1 cellular context compared by ENCODE assay signal in the genomic region with DNA sequence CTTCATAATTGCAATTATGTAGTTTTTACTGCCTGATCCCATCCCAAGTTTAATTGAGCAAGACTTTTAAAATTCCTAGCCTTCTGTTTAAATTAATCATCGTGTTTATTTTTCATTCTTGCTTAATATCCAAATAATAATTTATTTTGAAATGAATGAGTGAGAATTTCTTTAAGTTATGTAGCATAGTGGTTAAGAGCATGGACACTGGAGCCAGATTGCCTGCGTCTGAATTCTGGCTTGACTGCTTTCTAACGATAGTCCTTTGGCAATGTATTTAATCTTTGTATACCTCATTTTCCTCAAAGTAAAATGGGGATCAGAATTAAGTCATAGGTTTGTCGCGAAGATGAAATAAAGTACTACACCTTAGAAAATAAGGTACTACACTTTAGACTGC.
TF ChIP-seq lines count a peak whose summit lies in the region.

No MANE protein-coding gene starts in this region.

TF ChIP-seq in IMR-90, 13 proteins besides CTCF, POLR2A, EP300 and RAD21:
- TF ChIP-seq CEBPB (IDR thresholded peaks at IDR 0.05; ENCODE audit: low read depth, low read length) (no peak), RCOR1 (IDR thresholded peaks at IDR 0.05; ENCODE audit: insufficient replicate concordance, low read length) (no peak), CHD1 (IDR thresholded peaks at IDR 0.05; ENCODE audit: low read depth, low read length) (no peak), MAFK (IDR thresholded peaks at IDR 0.05; ENCODE audit: low read depth, low read length) (no peak), FOS (IDR thresholded peaks at IDR 0.05; ENCODE audit: low read depth, low read length) (no peak), SMC3 (IDR thresholded peaks at IDR 0.05; ENCODE audit: low read depth, low read length) (no peak), MXI1 (IDR thresholded peaks at IDR 0.05; ENCODE audit: borderline replicate concordance, low read depth, low read length) (no peak), BHLHE40 (IDR thresholded peaks at IDR 0.05; ENCODE audit: low read depth, low read length) (no peak), RFX5 (IDR thresholded peaks at IDR 0.05; ENCODE audit: low read depth, low read length) (no peak), NFE2L2 (IDR thresholded peaks at IDR 0.05; ENCODE audit: low read depth, low read length) (no peak), MAZ (IDR thresholded peaks at IDR 0.05; ENCODE audit: borderline replicate concordance, low read depth, low read length) (no peak)
- TF ChIP-seq, protein P1, sequence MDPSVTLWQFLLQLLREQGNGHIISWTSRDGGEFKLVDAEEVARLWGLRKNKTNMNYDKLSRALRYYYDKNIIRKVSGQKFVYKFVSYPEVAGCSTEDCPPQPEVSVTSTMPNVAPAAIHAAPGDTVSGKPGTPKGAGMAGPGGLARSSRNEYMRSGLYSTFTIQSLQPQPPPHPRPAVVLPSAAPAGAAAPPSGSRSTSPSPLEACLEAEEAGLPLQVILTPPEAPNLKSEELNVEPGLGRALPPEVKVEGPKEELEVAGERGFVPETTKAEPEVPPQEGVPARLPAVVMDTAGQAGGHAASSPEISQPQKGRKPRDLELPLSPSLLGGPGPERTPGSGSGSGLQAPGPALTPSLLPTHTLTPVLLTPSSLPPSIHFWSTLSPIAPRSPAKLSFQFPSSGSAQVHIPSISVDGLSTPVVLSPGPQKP (IDR thresholded peaks at IDR 0.05; ENCODE audit: borderline replicate concordance, low read depth, low read length), result no peak
- TF ChIP-seq, protein P2, sequence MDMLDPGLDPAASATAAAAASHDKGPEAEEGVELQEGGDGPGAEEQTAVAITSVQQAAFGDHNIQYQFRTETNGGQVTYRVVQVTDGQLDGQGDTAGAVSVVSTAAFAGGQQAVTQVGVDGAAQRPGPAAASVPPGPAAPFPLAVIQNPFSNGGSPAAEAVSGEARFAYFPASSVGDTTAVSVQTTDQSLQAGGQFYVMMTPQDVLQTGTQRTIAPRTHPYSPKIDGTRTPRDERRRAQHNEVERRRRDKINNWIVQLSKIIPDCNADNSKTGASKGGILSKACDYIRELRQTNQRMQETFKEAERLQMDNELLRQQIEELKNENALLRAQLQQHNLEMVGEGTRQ (IDR thresholded peaks at IDR 0.05; ENCODE audit: low read depth, low read length), result no peak
